ENCODE assay signal across 8 cellular contexts in genomic region chr4:67558493-67558892, GRCh38. TPM values are rescaled to one million over a fixed set of nuclear protein-coding genes. Genes with fewer than 3 reads are reported as not detected.
DNase-seq lines count a peak whose midpoint lies in the region; ATAC-seq and TF ChIP-seq lines count a peak whose summit lies in the region.

STAP1 (plus strand) TSS chr4:67558727; CDS start chr4:67558810, 83 bp downstream.

- no peaks in the 10 kb centered on the region for H3K9me3 ChIP-seq in gastrocnemius medialis

- TF ChIP-seq CTCF in mesothelial cell of epicardium (IDR thresholded peaks at IDR 0.05; ENCODE audit: unreplicated experiment): no peak
- no peak for TF ChIP-seq CTCF in gastrocnemius medialis (IDR thresholded peaks at IDR 0.05 in 4 of 5, conservative IDR thresholded peaks at IDR 0.05 in 1 of 5)
- TF ChIP-seq CTCF in osteocyte (IDR thresholded peaks at IDR 0.05): no peak

- intact Hi-C loops in gastrocnemius medialis (cut with DNase I; ENCODE audit: low total_unique reads): no loop called here

- H3K27me3 ChIP-seq in gastrocnemius medialis: no peaks in the 10 kb centered on the region

- H3K36me3 Mint-ChIP-seq in mesothelial cell of epicardium (no peaks in the 10 kb centered on the region), osteocyte (ENCODE audit: unreplicated experiment) (no peaks in the 10 kb centered on the region)

- DNase-seq in Ammon's horn (ENCODE audit: low spot score) (peak; percentile 6), UCSD-AML1 (lab: John Stamatoyannopoulos, UW; ENCODE audit: unreplicated experiment) (peak; percentile 12), SW 1271 (lab: John Stamatoyannopoulos, UW) (no peak), mesothelial cell of epicardium (ENCODE audit: low spot score in 2 of 2, unreplicated experiment in 2 of 2) (no peak), gastrocnemius medialis (no peak), osteocyte (ENCODE audit: extremely low spot score, unreplicated experiment) (no peak)

- H3K27me3 Mint-ChIP-seq in mesothelial cell of epicardium (ENCODE audit: low read depth): no peaks in the 10 kb centered on the region
- H3K27me3 Mint-ChIP-seq in osteocyte (ENCODE audit: unreplicated experiment): peaks cover 54% of the 10 kb centered on the region

- H3K4me3 Mint-ChIP-seq in mesothelial cell of epicardium (no peak within 1 kb of the TSS), osteocyte (ENCODE audit: unreplicated experiment) (no peak within 1 kb of the TSS)

- peak; percentile 71 for ATAC-seq in GM18909 (IDR thresholded peaks at IDR 0.05; ENCODE audit: poor library complexity, unreplicated experiment)
- ATAC-seq in HG03108 (IDR thresholded peaks at IDR 0.05; ENCODE audit: unreplicated experiment): peak; percentile 42
- ATAC-seq in gastrocnemius medialis: no peak

- H3K9me3 Mint-ChIP-seq in mesothelial cell of epicardium: no peaks in the 10 kb centered on the region
- H3K9me3 Mint-ChIP-seq in osteocyte (ENCODE audit: unreplicated experiment): no peaks in the 10 kb centered on the region

- H3K27ac Mint-ChIP-seq in mesothelial cell of epicardium (no peak within 1 kb of the TSS), osteocyte (ENCODE audit: unreplicated experiment) (no peak within 1 kb of the TSS)

- H3K27ac ChIP-seq in gastrocnemius medialis: no peak within 1 kb of the TSS

- no peaks in the 10 kb centered on the region for H3K4me1 ChIP-seq in gastrocnemius medialis

- H3K4me3 ChIP-seq in gastrocnemius medialis: no peak within 1 kb of the TSS

- in situ Hi-C loops in gastrocnemius medialis (cut with MboI; ENCODE audit: low sequenced_read_pairs in 4 of 4): no loop called here

- H3K36me3 ChIP-seq in gastrocnemius medialis: no peaks in the 10 kb centered on the region

- TF ChIP-seq POLR2A in gastrocnemius medialis (IDR thresholded peaks at IDR 0.05): no peak

- peaks cover 6% of the 10 kb centered on the region for H3K4me1 Mint-ChIP-seq in mesothelial cell of epicardium
- H3K4me1 Mint-ChIP-seq in osteocyte (ENCODE audit: unreplicated experiment): no peaks in the 10 kb centered on the region

RNA-seq across cellular contexts. Expression of gene STAP1, which starts in this region (rescaled TPM):
- total RNA-seq in mesothelial cell of epicardium (not detected in 3 replicates), gastrocnemius medialis (not detected), osteocyte (not detected in 2 replicates)

Comparison
In these comparisons a context has a peak if more than half of its experiments do, and no peak if none do; other contexts are left out.
1. DNase-seq: peak in Ammon's horn (single experiment) and UCSD-AML1 (single experiment); none in SW 1271 (0 of 2), mesothelial cell of epicardium (0 of 2), gastrocnemius medialis (0 of 2) and osteocyte (single experiment).
2. ATAC-seq: peak in GM18909 (single experiment) and HG03108 (single experiment); none in gastrocnemius medialis (0 of 2).